17 cellular contexts compared by ENCODE assay signal in the genomic region with DNA sequence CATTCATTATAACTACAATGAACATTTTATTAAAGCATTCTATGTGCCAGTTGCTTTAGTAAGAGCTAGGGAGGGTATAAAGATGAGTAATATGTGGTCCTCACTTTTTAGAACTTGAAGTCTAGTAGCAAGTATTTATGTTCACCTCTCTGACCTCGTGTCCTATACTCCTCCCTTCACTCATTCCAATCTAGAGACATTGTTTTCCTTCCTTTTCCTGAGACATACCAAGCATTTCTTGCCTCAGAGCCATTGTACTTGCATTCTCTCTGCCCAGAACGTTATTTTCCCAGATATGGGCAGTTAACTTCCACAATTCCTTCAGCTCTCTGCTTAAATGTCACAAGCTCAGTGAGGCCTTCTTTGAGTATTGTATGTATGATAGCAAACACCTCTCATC.
A peak's percentile ranks its signal among the peaks of the same experiment; 100 is the strongest.
DNase-seq lines count a peak whose midpoint lies in the region; ATAC-seq and TF ChIP-seq lines count a peak whose summit lies in the region.
"Had no signal": no experiment of that assay in that cellular context is flagged by ENCODE, and none has a peak within 500 bp of the region (broad histone marks: within the 10 kb centered on the region; RNA-seq: fewer than 3 reads in every experiment).

No MANE protein-coding gene starts in this region.

- POLR2A ChIA-PET in T-cell (lab: Charles Lee), result no interaction called here

- ATAC-seq in T-cell (replicated peaks in 1 of 4), result no peak
- ATAC-seq: activated CD8-positive, alpha-beta T cell treated with anti-CD3 and anti-CD28 coated beads for 36 hours; activated T-cell treated with anti-CD3 and anti-CD28 coated beads, Interleukin-2, amount 50 U/mL, for 72 hours; naive thymus-derived CD4-positive, alpha-beta T cell had no signal

- DNase-seq in dermis blood vessel endothelial cell (peak; percentile 85), left kidney (ENCODE audit: low read depth, low spot score) (peak; percentile 85), HFFc6 (no peak), progenitor cell of endocrine pancreas (ENCODE audit: low spot score, unreplicated experiment) (no peak), T-cell (no peak)
- DNase-seq: activated CD8-positive, alpha-beta T cell treated with anti-CD3 and anti-CD28 coated beads for 36 hours; activated T-cell treated with anti-CD3 and anti-CD28 coated beads, Interleukin-2, amount 50 U/mL, for 72 hours; DMS 273 treated with DMSO at 0.1 percent for 48 hours; KG1; left ventricle myocardium inferior; naive thymus-derived CD4-positive, alpha-beta T cell; NCI-H1417 treated with DMSO at 0.1 percent for 48 hours; RPMI8226; stimulated activated CD4-positive, alpha-beta T cell treated with anti-CD3 and anti-CD28 coated beads, Interleukin-1b, Interleukin-23, amount 100 ng/mL, for 48 hours had no signal

- H3K27me3 ChIP-seq in skeletal muscle satellite cell (ENCODE audit: control insufficient read depth, insufficient read depth, low read length), result no peaks in the 10 kb centered on the region
- H3K27me3 ChIP-seq: BLaER1 had no signal

- no peaks in the 10 kb centered on the region for H3K36me3 ChIP-seq in skeletal muscle satellite cell (ENCODE audit: insufficient read depth, low read length)
- H3K36me3 ChIP-seq: BLaER1, left ventricle myocardium inferior had no signal

- TF ChIP-seq CTCF in HFFc6 (IDR thresholded peaks at IDR 0.05) (no peak), progenitor cell of endocrine pancreas (IDR thresholded peaks at IDR 0.05; ENCODE audit: unreplicated experiment) (no peak)

- CTCF ChIA-PET in T-cell (lab: Charles Lee), result no interaction called here

- no peak for TF ChIP-seq EP300 in Ishikawa (IDR thresholded peaks at IDR 0.05; ENCODE audit: borderline replicate concordance)

- H3K9ac ChIP-seq in skeletal muscle satellite cell (ENCODE audit: low read depth, low read length), result no peak overlapping the region
- H3K9ac ChIP-seq: BLaER1 had no signal

- H3K4me1 Mint-ChIP-seq in HFFc6 (ENCODE audit: low read depth) (no peaks in the 10 kb centered on the region), progenitor cell of endocrine pancreas (ENCODE audit: low read depth) (peaks cover 2% of the 10 kb centered on the region), T-cell (no peaks in the 10 kb centered on the region)
- H3K4me1 Mint-ChIP-seq: naive thymus-derived CD4-positive, alpha-beta T cell had no signal

- TF ChIP-seq RAD21 in Ishikawa (IDR thresholded peaks at IDR 0.05; ENCODE audit: low read depth), result no peak

- H3K9me3 Mint-ChIP-seq in HFFc6 (peaks cover 13% of the 10 kb centered on the region), progenitor cell of endocrine pancreas (ENCODE audit: low read depth) (no peaks in the 10 kb centered on the region), T-cell (no peaks in the 10 kb centered on the region)
- H3K9me3 Mint-ChIP-seq: activated CD8-positive, alpha-beta T cell treated with anti-CD3 and anti-CD28 coated beads for 36 hours; activated T-cell treated with anti-CD3 and anti-CD28 coated beads, Interleukin-2, amount 50 U/mL, for 72 hours had no signal

- no peak overlapping the region for H3K27ac Mint-ChIP-seq in HFFc6
- no peak overlapping the region for H3K27ac Mint-ChIP-seq in progenitor cell of endocrine pancreas
- H3K27ac Mint-ChIP-seq in T-cell, result no peak overlapping the region
- H3K27ac Mint-ChIP-seq: activated CD8-positive, alpha-beta T cell treated with anti-CD3 and anti-CD28 coated beads for 36 hours; activated T-cell treated with anti-CD3 and anti-CD28 coated beads, Interleukin-2, amount 50 U/mL, for 72 hours; naive thymus-derived CD4-positive, alpha-beta T cell had no signal

- no peaks in the 10 kb centered on the region for H3K9me3 ChIP-seq in skeletal muscle satellite cell (replicated peaks; ENCODE audit: low read length)
- H3K9me3 ChIP-seq: BLaER1, left ventricle myocardium inferior had no signal

- H3K4me2 ChIP-seq in skeletal muscle satellite cell (ENCODE audit: low read length), result peak overlapping the region; percentile 42
- H3K4me2 ChIP-seq: BLaER1 had no signal

- no peak overlapping the region for H3K4me3 ChIP-seq in skeletal muscle satellite cell (ENCODE audit: low read length)
- H3K4me3 ChIP-seq: BLaER1, left ventricle myocardium inferior had no signal

- H3K4me3 Mint-ChIP-seq in HFFc6, result no peak overlapping the region
- no peak overlapping the region for H3K4me3 Mint-ChIP-seq in progenitor cell of endocrine pancreas (ENCODE audit: low read depth)
- H3K4me3 Mint-ChIP-seq in T-cell, result no peak overlapping the region
- H3K4me3 Mint-ChIP-seq: activated CD8-positive, alpha-beta T cell treated with anti-CD3 and anti-CD28 coated beads for 36 hours; activated T-cell treated with anti-CD3 and anti-CD28 coated beads, Interleukin-2, amount 50 U/mL, for 72 hours; naive thymus-derived CD4-positive, alpha-beta T cell had no signal

- H3K36me3 Mint-ChIP-seq in HFFc6 (ENCODE audit: low read depth), result no peaks in the 10 kb centered on the region
- no peaks in the 10 kb centered on the region for H3K36me3 Mint-ChIP-seq in progenitor cell of endocrine pancreas (ENCODE audit: insufficient read depth)
- no peaks in the 10 kb centered on the region for H3K36me3 Mint-ChIP-seq in T-cell
- H3K36me3 Mint-ChIP-seq: naive thymus-derived CD4-positive, alpha-beta T cell had no signal

- no peaks in the 10 kb centered on the region; the same call in 1 of the 2 replicates for H3K27me3 Mint-ChIP-seq in HFFc6 (ENCODE audit: insufficient read depth)
- H3K27me3 Mint-ChIP-seq in progenitor cell of endocrine pancreas, result no peaks in the 10 kb centered on the region
- H3K27me3 Mint-ChIP-seq in T-cell, result peaks cover 0 to 1% of the 10 kb centered on the region in 2 donors
- H3K27me3 Mint-ChIP-seq: activated CD8-positive, alpha-beta T cell treated with anti-CD3 and anti-CD28 coated beads for 36 hours; naive thymus-derived CD4-positive, alpha-beta T cell had no signal

- peaks cover 15% of the 10 kb centered on the region for H3K4me1 ChIP-seq in skeletal muscle satellite cell (ENCODE audit: control insufficient read depth, insufficient read depth, low read length)

TF ChIP-seq in Ishikawa, 13 proteins besides CTCF, POLR2A, EP300 and RAD21:
- TF ChIP-seq ZBTB7A (IDR thresholded peaks at IDR 0.05; ENCODE audit: low read depth), result no peak
- peak; percentile 43 for TF ChIP-seq TEAD4 (IDR thresholded peaks at IDR 0.05)
- no peak for TF ChIP-seq CEBPB (IDR thresholded peaks at IDR 0.05)
- TF ChIP-seq FOXM1 (IDR thresholded peaks at IDR 0.05; ENCODE audit: borderline replicate concordance, low read depth), result no peak
- TF ChIP-seq, protein P1, sequence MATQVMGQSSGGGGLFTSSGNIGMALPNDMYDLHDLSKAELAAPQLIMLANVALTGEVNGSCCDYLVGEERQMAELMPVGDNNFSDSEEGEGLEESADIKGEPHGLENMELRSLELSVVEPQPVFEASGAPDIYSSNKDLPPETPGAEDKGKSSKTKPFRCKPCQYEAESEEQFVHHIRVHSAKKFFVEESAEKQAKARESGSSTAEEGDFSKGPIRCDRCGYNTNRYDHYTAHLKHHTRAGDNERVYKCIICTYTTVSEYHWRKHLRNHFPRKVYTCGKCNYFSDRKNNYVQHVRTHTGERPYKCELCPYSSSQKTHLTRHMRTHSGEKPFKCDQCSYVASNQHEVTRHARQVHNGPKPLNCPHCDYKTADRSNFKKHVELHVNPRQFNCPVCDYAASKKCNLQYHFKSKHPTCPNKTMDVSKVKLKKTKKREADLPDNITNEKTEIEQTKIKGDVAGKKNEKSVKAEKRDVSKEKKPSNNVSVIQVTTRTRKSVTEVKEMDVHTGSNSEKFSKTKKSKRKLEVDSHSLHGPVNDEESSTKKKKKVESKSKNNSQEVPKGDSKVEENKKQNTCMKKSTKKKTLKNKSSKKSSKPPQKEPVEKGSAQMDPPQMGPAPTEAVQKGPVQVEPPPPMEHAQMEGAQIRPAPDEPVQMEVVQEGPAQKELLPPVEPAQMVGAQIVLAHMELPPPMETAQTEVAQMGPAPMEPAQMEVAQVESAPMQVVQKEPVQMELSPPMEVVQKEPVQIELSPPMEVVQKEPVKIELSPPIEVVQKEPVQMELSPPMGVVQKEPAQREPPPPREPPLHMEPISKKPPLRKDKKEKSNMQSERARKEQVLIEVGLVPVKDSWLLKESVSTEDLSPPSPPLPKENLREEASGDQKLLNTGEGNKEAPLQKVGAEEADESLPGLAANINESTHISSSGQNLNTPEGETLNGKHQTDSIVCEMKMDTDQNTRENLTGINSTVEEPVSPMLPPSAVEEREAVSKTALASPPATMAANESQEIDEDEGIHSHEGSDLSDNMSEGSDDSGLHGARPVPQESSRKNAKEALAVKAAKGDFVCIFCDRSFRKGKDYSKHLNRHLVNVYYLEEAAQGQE (IDR thresholded peaks at IDR 0.05; ENCODE audit: low read depth), result no peak
- TF ChIP-seq, protein P2, sequence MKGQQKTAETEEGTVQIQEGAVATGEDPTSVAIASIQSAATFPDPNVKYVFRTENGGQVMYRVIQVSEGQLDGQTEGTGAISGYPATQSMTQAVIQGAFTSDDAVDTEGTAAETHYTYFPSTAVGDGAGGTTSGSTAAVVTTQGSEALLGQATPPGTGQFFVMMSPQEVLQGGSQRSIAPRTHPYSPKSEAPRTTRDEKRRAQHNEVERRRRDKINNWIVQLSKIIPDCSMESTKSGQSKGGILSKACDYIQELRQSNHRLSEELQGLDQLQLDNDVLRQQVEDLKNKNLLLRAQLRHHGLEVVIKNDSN (IDR thresholded peaks at IDR 0.05), result no peak
- no peak for TF ChIP-seq CREB1 (IDR thresholded peaks at IDR 0.05; ENCODE audit: low read depth)

Comparison
In these comparisons a context has a peak if more than half of its experiments do, and no peak if none do; other contexts are left out.
1. DNase-seq: peak in dermis blood vessel endothelial cell (single experiment) and left kidney (single experiment); none in HFFc6 (single experiment), progenitor cell of endocrine pancreas (single experiment) and T-cell (0 of 34).